ENCODE assay signal across 20 cellular contexts in genomic region chr5:114221807-114222206, GRCh38.
DNase-seq lines count a peak whose midpoint lies in the region; ATAC-seq, FAIRE-seq and TF ChIP-seq lines count a peak whose summit lies in the region.
"Had no signal": no experiment of that assay in that cellular context is flagged by ENCODE, and none has a peak within 500 bp of the region (broad histone marks: within the 10 kb centered on the region; RNA-seq: fewer than 3 reads in every experiment).

No MANE protein-coding gene starts in this region.

- in situ Hi-C loops in IMR-90 (cut with MboI; ENCODE audit: low sequenced_read_pairs): no loop called here

- H3K27me3 ChIP-seq in IMR-90 (ENCODE audit: control insufficient read depth, insufficient read depth, low read length): no peaks in the 10 kb centered on the region
- H3K27me3 ChIP-seq: BLaER1 treated with 17β-estradiol and CSF1 and Interleukin-3, amounts not matched to agents 10 nM and 100 nM had no signal

- H4K5ac ChIP-seq in IMR-90 (ENCODE audit: low read depth, low read length): no peak overlapping the region

- H2AK5ac ChIP-seq in IMR-90 (ENCODE audit: low read depth, low read length): no peak overlapping the region

- no peak overlapping the region for H3K18ac ChIP-seq in IMR-90 (ENCODE audit: low read depth, low read length)

- H2BK20ac ChIP-seq in IMR-90 (ENCODE audit: low read depth, low read length): no peak overlapping the region; the same call in 1 of the 2 replicates

- intact Hi-C loops in IMR-90 (cut with micrococcal nuclease) (no loop called here), lower leg skin (cut with DNase I; ENCODE audit: low total_unique reads) (no loop called here)

- no peak overlapping the region for H3K9ac ChIP-seq in IMR-90 (ENCODE audit: low read depth, low read length)
- H3K9ac ChIP-seq: BLaER1 treated with 17β-estradiol and CSF1 and Interleukin-3, amounts not matched to agents 10 nM and 100 nM had no signal

- no peak for TF ChIP-seq RAD21 in IMR-90 (IDR thresholded peaks at IDR 0.05; ENCODE audit: low read length)

- no CpG with 5 or more reads among the region's 1 CpG for WGBS in IMR-90 (ENCODE audit: extremely low coverage in 2 of 2, insufficient read length in 1 of 2), 2 experiments
- 78 to 91% methylated on average over 1 of the region's 1 CpG for WGBS in lower leg skin, 2 donors

- peak; percentile 35; the same call in 1 of the 2 replicates for ATAC-seq in IMR-90 (ENCODE audit: low read depth)
- ATAC-seq: A549; CD8-positive, alpha-beta T cell had no signal

- H4K20me1 ChIP-seq in IMR-90 (ENCODE audit: insufficient read depth, low read length): no peaks in the 10 kb centered on the region
- H4K20me1 ChIP-seq: BLaER1 treated with 17β-estradiol and CSF1 and Interleukin-3, amounts not matched to agents 10 nM and 100 nM had no signal

- no peaks in the 10 kb centered on the region for H3K9me1 ChIP-seq in IMR-90 (ENCODE audit: insufficient read depth, low read length)

- no peak overlapping the region for H3K4ac ChIP-seq in IMR-90 (ENCODE audit: low read depth, low read length)

- peak overlapping the region; percentile 80 for H2BK5ac ChIP-seq in IMR-90 (ENCODE audit: low read depth, low read length, poor library complexity, severe bottlenecking)

- no peak for FAIRE-seq in H54 (lab: Jason Lieb, UNC)
- FAIRE-seq: A549, D721Med, G401.6, GM12891, GM19239 had no signal

- H4K8ac ChIP-seq in IMR-90 (ENCODE audit: low read depth in 2 of 2, low read length in 2 of 2): peak overlapping the region; percentile 39 to 54; a peak in 2 of 4 replicates

- peaks cover 4% of the 10 kb centered on the region; the same call in 1 of the 2 replicates for H3K4me1 ChIP-seq in IMR-90 (ENCODE audit: control insufficient read depth, insufficient read depth, low read length)
- H3K4me1 ChIP-seq: A549, Caco-2 had no signal

- H3K4me2 ChIP-seq in IMR-90 (ENCODE audit: low read depth, low read length): no peak overlapping the region
- H3K4me2 ChIP-seq: A549; BLaER1 treated with 17β-estradiol and CSF1 and Interleukin-3, amounts not matched to agents 10 nM and 100 nM had no signal

- peak overlapping the region; percentile 57 for H2BK120ac ChIP-seq in IMR-90 (ENCODE audit: low read depth, low read length)

- no peak overlapping the region; the same call in 1 of the 2 replicates for H3K27ac ChIP-seq in IMR-90 (ENCODE audit: insufficient read depth, low read length)
- H3K27ac ChIP-seq: 22Rv1; A549; BLaER1 treated with 17β-estradiol and CSF1 and Interleukin-3, amounts not matched to agents 10 nM and 100 nM; C4-2B had no signal

- H3K14ac ChIP-seq in IMR-90 (replicated peaks; ENCODE audit: low read depth, low read length): no peak overlapping the region

- H3K4me3 ChIP-seq in IMR-90 (ENCODE audit: insufficient read depth, low read depth, low read length) (no peak overlapping the region), lower leg skin (ENCODE audit: low read depth, poor library complexity, severe bottlenecking) (no peak overlapping the region)
- H3K4me3 ChIP-seq: A549; BLaER1 treated with 17β-estradiol and CSF1 and Interleukin-3, amounts not matched to agents 10 nM and 100 nM had no signal

- POLR2A ChIA-PET in IMR-90 (lab: Charles Lee; ENCODE audit: unreplicated experiment): no interaction called here

- dilution Hi-C loops in IMR-90 (cut with HindIII; ENCODE audit: low sequenced_read_pairs, unreplicated experiment): no loop called here

- H3K23ac ChIP-seq in IMR-90 (ENCODE audit: low read depth, low read length): no peak overlapping the region

- H2BK15ac ChIP-seq in IMR-90 (ENCODE audit: low read depth, low read length): no peak overlapping the region

- TF ChIP-seq CTCF in IMR-90 (conservative IDR thresholded peaks at IDR 0.05; ENCODE audit: low read depth, low read length) (no peak), lower leg skin (IDR thresholded peaks at IDR 0.05) (no peak)

- peaks cover 14% of the 10 kb centered on the region for H3K9me3 ChIP-seq in IMR-90 (ENCODE audit: control insufficient read depth, insufficient read depth, low read length)
- H3K9me3 ChIP-seq: A549, Caco-2 had no signal

- no peak for TF ChIP-seq POLR2A in IMR-90 (IDR thresholded peaks at IDR 0.05; ENCODE audit: low read depth, low read length)
- TF ChIP-seq POLR2A in lower leg skin (IDR thresholded peaks at IDR 0.05): no peak
- TF ChIP-seq POLR2A in H54 (IDR thresholded peaks at IDR 0.05; ENCODE audit: low read depth, low read length): no peak

- DNase-seq in IMR-90 (peak; percentile 50), amniotic epithelial cell (ENCODE audit: low read depth) (peak; percentile 70), iris pigment epithelial cell (ENCODE audit: low read depth) (peak; percentile 32), lower leg skin (ENCODE audit: low spot score in 2 of 2) (no peak), H54 (ENCODE audit: insufficient read length, low spot score) (no peak)
- DNase-seq: AML-193; Caco-2; Calu3; CD4-positive, alpha-beta T cell; CD8-positive, alpha-beta T cell; DMS79 treated with DMSO at 0.1 percent for 48 hours; GF-D8 had no signal

- no peak overlapping the region for H3K56ac ChIP-seq in IMR-90 (ENCODE audit: extremely low read depth, insufficient read depth, low read length)

- H4K91ac ChIP-seq in IMR-90 (ENCODE audit: insufficient read depth, low read depth, low read length): no peak overlapping the region

- no peaks in the 10 kb centered on the region for H3K79me1 ChIP-seq in IMR-90 (ENCODE audit: low read depth in 1 of 2, low read length in 2 of 2)

- CTCF ChIA-PET in IMR-90 (lab: Yijun Ruan, JAX): no interaction called here

- no peak overlapping the region for H2AK9ac ChIP-seq in IMR-90 (replicated peaks; ENCODE audit: low read depth, low read length, poor library complexity)

- H2AFZ ChIP-seq in IMR-90 (replicated peaks; ENCODE audit: low read length, poor library complexity): no peak overlapping the region

- BruUV-seq in IMR-90 (replicated peaks; lab: Mats Ljungman, UMichigan): no TSS peak

- no peaks in the 10 kb centered on the region for H3K36me3 ChIP-seq in IMR-90 (ENCODE audit: control insufficient read depth, insufficient read depth, low read length)
- H3K36me3 ChIP-seq: BLaER1 treated with 17β-estradiol and CSF1 and Interleukin-3, amounts not matched to agents 10 nM and 100 nM had no signal

TF ChIP-seq in IMR-90, 13 proteins besides CTCF, POLR2A, EP300 and RAD21:
- TF ChIP-seq SMC3 (IDR thresholded peaks at IDR 0.05; ENCODE audit: low read depth, low read length) (no peak), MXI1 (IDR thresholded peaks at IDR 0.05; ENCODE audit: borderline replicate concordance, low read depth, low read length) (no peak), FOS (IDR thresholded peaks at IDR 0.05; ENCODE audit: low read depth, low read length) (no peak), USF2 (IDR thresholded peaks at IDR 0.05; ENCODE audit: low read depth, low read length) (no peak), CEBPB (IDR thresholded peaks at IDR 0.05; ENCODE audit: low read depth, low read length) (peak; percentile 63; the same call in 1 of the 2 replicates), BHLHE40 (IDR thresholded peaks at IDR 0.05; ENCODE audit: low read depth, low read length) (no peak), NFE2L2 (IDR thresholded peaks at IDR 0.05; ENCODE audit: low read depth, low read length) (no peak), RCOR1 (IDR thresholded peaks at IDR 0.05; ENCODE audit: insufficient replicate concordance, low read length) (no peak), MAZ (IDR thresholded peaks at IDR 0.05; ENCODE audit: borderline replicate concordance, low read depth, low read length) (no peak)

Comparison
In these comparisons a context has a peak if more than half of its experiments do, and no peak if none do; other contexts are left out.
1. DNase-seq: peak in IMR-90 (single experiment), amniotic epithelial cell (single experiment) and iris pigment epithelial cell (single experiment); none in lower leg skin (0 of 2) and H54 (single experiment).